ENCODE assay signal across 1 cellular context in the genomic region with DNA sequence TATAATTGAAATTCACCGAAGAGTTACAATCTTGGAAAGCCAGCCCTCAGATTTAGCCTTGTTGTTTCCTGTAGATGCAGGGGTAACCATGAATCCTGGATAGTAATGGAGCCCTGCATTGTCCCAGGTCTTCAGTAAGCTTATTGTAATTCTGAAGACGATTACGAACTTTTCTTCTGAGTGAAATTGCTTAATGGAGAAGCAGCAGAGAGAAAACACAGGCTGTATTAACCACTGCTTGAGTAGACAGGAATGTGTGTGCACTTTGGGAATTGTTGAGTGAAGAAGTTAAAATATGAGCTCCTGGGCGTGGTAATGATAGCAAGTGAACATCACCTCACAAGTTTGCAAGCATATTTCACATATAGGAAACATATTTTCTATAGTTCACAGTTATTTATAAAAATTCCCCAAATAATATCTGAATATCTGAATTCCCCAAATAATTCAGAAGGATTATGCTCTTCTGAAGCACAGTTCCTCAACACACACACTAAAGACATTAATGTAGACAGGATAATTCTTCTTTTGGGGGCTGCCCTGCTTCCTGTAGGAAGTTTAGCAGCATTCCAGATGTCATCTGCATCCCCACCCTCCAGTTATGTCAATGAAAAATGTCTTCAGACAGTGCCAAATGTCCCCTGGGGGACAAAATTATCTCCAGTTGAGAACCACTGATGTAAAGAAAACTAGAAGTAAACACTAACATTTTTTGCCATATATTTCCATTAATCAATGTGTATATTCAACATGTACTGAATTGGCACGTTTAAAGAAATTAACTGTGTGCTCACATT.
TF ChIP-seq lines count a peak whose summit lies in the region.

No MANE protein-coding gene starts in this region.

TF ChIP-seq in IMR-90, 13 proteins besides CTCF, POLR2A, EP300 and RAD21:
- no peak for TF ChIP-seq CEBPB (IDR thresholded peaks at IDR 0.05; ENCODE audit: low read depth, low read length)
